14 cellular contexts compared by ENCODE assay signal in genomic region chr7:33781796-33782195, GRCh38.
"Had no signal": no experiment of that assay in that cellular context is flagged by ENCODE, and none has a peak within 500 bp of the region (broad histone marks: within the 10 kb centered on the region; RNA-seq: fewer than 3 reads in every experiment).

No MANE protein-coding gene starts in this region.

- H3K4me1 ChIP-seq: breast epithelium, colonic mucosa, thyroid gland had no signal

- H3K27ac ChIP-seq: colonic mucosa, thyroid gland had no signal

- FAIRE-seq: small intestine had no signal

- H3K9me3 ChIP-seq: colonic mucosa, thyroid gland had no signal

- H3K27me3 ChIP-seq: breast epithelium, colonic mucosa, thyroid gland had no signal

- DNase-seq: activated CD4-positive, alpha-beta T cell treated with anti-CD3 and anti-CD28 coated beads for 1 hour; activated CD4-positive, alpha-beta T cell treated with anti-CD3 and anti-CD28 coated beads, Interleukin-2, amount 50 U/mL, for 48 hours; activated CD8-positive, alpha-beta memory T cell treated with anti-CD3 and anti-CD28 coated beads, Interleukin-2, amount 10 ng/mL, durations not matched to agents 7 days and 5 days; activated effector memory CD4-positive, alpha-beta T cell treated with anti-CD3 and anti-CD28 coated beads, Interleukin-2, amount 50 U/mL, for 16 hours; activated naive CD8-positive, alpha-beta T cell treated with anti-CD3 and anti-CD28 coated beads for 36 hours; activated T-cell treated with anti-CD3 and anti-CD28 coated beads, Interleukin-2, amount 50 U/mL, for 24 hours; anterior cingulate cortex; colonic mucosa; effector CD4-positive, alpha-beta T cell; nephron progenitor cell; small intestine; T-helper 9 cell; thyroid gland had no signal

- H3K4me3 ChIP-seq: breast epithelium, colonic mucosa, thyroid gland had no signal

- H3K36me3 ChIP-seq: breast epithelium, colonic mucosa, thyroid gland had no signal

- ATAC-seq: activated CD8-positive, alpha-beta memory T cell treated with anti-CD3 and anti-CD28 coated beads, Interleukin-2, amount 10 ng/mL, durations not matched to agents 7 days and 5 days had no signal
